28 cellular contexts compared by ENCODE assay signal in genomic region chr2:60583604-60584003, GRCh38. TPM values are rescaled to one million over a fixed set of nuclear protein-coding genes. Genes with fewer than 3 reads are reported as not detected.
"Had no signal": no experiment of that assay in that cellular context is flagged by ENCODE, and none has a peak within 500 bp of the region (broad histone marks: within the 10 kb centered on the region; RNA-seq: fewer than 3 reads in every experiment).

No MANE protein-coding gene starts in this region.

- H3K27ac ChIP-seq: ascending aorta, VCaP had no signal

- H3K36me3 ChIP-seq: ascending aorta had no signal

- DNase-seq: activated B cell treated with CpG ODN at 0.5 μM for 24 hours; activated CD4-positive, alpha-beta memory T cell treated with anti-CD3 and anti-CD28 coated beads for 36 hours; activated CD4-positive, alpha-beta T cell treated with anti-CD3 and anti-CD28 coated beads for 4 hours; activated CD4-positive, alpha-beta T cell treated with anti-CD3 and anti-CD28 coated beads, Interleukin-2, amount 10 ng/mL, durations not matched to agents 24 days and 14 days; activated CD4-positive, alpha-beta T cell treated with anti-CD3 and anti-CD28 coated beads, Interleukin-2, amount 50 U/mL, for 1 hour; activated CD4-positive, alpha-beta T cell treated with anti-CD3 and anti-CD28 coated beads, Interleukin-2, amount 50 U/mL, for 4 hours; activated CD4-positive, CD25-positive, alpha-beta regulatory T cell treated with anti-CD3 and anti-CD28 coated beads, Interleukin-2, amount 50 U/mL, for 72 hours; activated CD8-positive, alpha-beta memory T cell treated with anti-CD3 and anti-CD28 coated beads, Interleukin-2, amount 10 ng/mL, durations not matched to agents 7 days and 5 days; activated CD8-positive, alpha-beta memory T cell treated with anti-CD3 and anti-CD28 coated beads, Interleukin-2, amount 50 U/mL, for 48 hours; activated CD8-positive, alpha-beta T cell treated with anti-CD3 and anti-CD28 coated beads for 36 hours; activated effector memory CD4-positive, alpha-beta T cell treated with Interleukin-2 at 50 U/mL for 16 hours; activated gamma-delta T cell; activated naive CD4-positive, alpha-beta T cell treated with anti-CD3 and anti-CD28 coated beads, Interleukin-2, amount 10 ng/mL, durations not matched to agents 7 days and 5 days; activated naive CD4-positive, alpha-beta T cell treated with Interleukin-2 at 50 U/mL for 16 hours; activated naive CD8-positive, alpha-beta T cell treated with anti-CD3 and anti-CD28 coated beads, Interleukin-2, amount 10 ng/mL, durations not matched to agents 7 days and 5 days; activated naive CD8-positive, alpha-beta T cell treated with anti-CD3 and anti-CD28 coated beads, Interleukin-2, amount 50 U/mL, for 24 hours; activated T-cell treated with anti-CD3 and anti-CD28 coated beads, Interleukin-2, amount 50 U/mL, for 24 hours; activated T-cell treated with anti-CD3 and anti-CD28 coated beads, Interleukin-2, amount 50 U/mL, for 48 hours; amygdala; anterior cingulate cortex; central memory CD4-positive, alpha-beta T cell; T-cell; T-helper 2 cell; T-helper 9 cell had no signal

- H3K27me3 ChIP-seq: ascending aorta had no signal

- H3K4me3 ChIP-seq: ascending aorta had no signal

- ATAC-seq: activated CD8-positive, alpha-beta memory T cell treated with anti-CD3 and anti-CD28 coated beads, Interleukin-2, amount 10 ng/mL, durations not matched to agents 7 days and 5 days; activated CD8-positive, alpha-beta T cell treated with anti-CD3 and anti-CD28 coated beads for 36 hours; activated naive CD8-positive, alpha-beta T cell treated with anti-CD3 and anti-CD28 coated beads, Interleukin-2, amount 50 U/mL, for 24 hours; T-cell had no signal

- FAIRE-seq: TTC549 had no signal

- H3K9me3 ChIP-seq: ascending aorta had no signal

RNA-seq across cellular contexts. Expression of gene BCL11A, which starts 30.1 kb away (rescaled TPM):
- total RNA-seq: activated CD4-positive, alpha-beta memory T cell treated with anti-CD3 and anti-CD28 coated beads for 36 hours; activated CD4-positive, alpha-beta T cell treated with anti-CD3 and anti-CD28 coated beads, Interleukin-2, amount 10 ng/mL, durations not matched to agents 24 days and 14 days; activated CD8-positive, alpha-beta memory T cell treated with anti-CD3 and anti-CD28 coated beads, Interleukin-2, amount 10 ng/mL, durations not matched to agents 7 days and 5 days; T-helper 1 cell treated with Interleukin-12 subunit alpha and Interleukin-12 subunit beta and Interleukin-4 antibody, amounts not matched to agents 30 ng/mL and 1 ng/mL, for 36 hours had no signal
